Comparison of ENCODE assay signal across 15 cellular contexts in genomic region chr13:51520524-51520923, GRCh38.
A peak's percentile ranks its signal among the peaks of the same experiment; 100 is the strongest.
DNase-seq lines count a peak whose midpoint lies in the region; ATAC-seq, FAIRE-seq and TF ChIP-seq lines count a peak whose summit lies in the region.
"Had no signal": no experiment of that assay in that cellular context is flagged by ENCODE, and none has a peak within 500 bp of the region (broad histone marks: within the 10 kb centered on the region; RNA-seq: fewer than 3 reads in every experiment).

No MANE protein-coding gene starts in this region.

- no peak for TF ChIP-seq CTCF in prostate gland (IDR thresholded peaks at IDR 0.05)
- TF ChIP-seq CTCF in heart left ventricle (IDR thresholded peaks at IDR 0.05), result no peak
- TF ChIP-seq CTCF in tibial nerve (IDR thresholded peaks at IDR 0.05), result no peak

- peak overlapping the region in 1 of 2 donors; percentile 72 for H3K27ac ChIP-seq in prostate gland
- H3K27ac ChIP-seq in heart left ventricle, result no peak overlapping the region
- H3K27ac ChIP-seq in tibial nerve, result no peak overlapping the region
- H3K27ac ChIP-seq: KMS-11, neural progenitor cell had no signal

- no peak for DNase-seq in GM12891 (ENCODE audit: insufficient read length, low spot score)
- peak; percentile 22 for DNase-seq in RCC 7860 (ENCODE audit: low spot score)
- peak; percentile 60 for DNase-seq in prostate gland (ENCODE audit: low spot score)
- DNase-seq in heart left ventricle, result no peak
- no peak for DNase-seq in tibial nerve (ENCODE audit: low spot score in 2 of 2)
- no peak for DNase-seq in activated CD4-positive, alpha-beta T cell treated with anti-CD3 and anti-CD28 coated beads for 1 hour
- DNase-seq in SIG-M5 (lab: John Stamatoyannopoulos, UW), result no peak
- DNase-seq: activated naive CD8-positive, alpha-beta T cell treated with anti-CD3 and anti-CD28 coated beads, Interleukin-2, amount 50 U/mL, for 24 hours; islet precursor cell; NCI-H345; stimulated activated CD4-positive, alpha-beta T cell treated with anti-CD3 and anti-CD28 coated beads, Interleukin-1b, Interleukin-23, amount 100 ng/mL, for 48 hours had no signal

- intact Hi-C loops in prostate gland (cut with DNase I) (no loop called here), heart left ventricle (cut with DNase I) (no loop called here)

- H3K9me3 ChIP-seq in prostate gland, result no peaks in the 10 kb centered on the region
- no peaks in the 10 kb centered on the region for H3K9me3 ChIP-seq in heart left ventricle
- no peaks in the 10 kb centered on the region for H3K9me3 ChIP-seq in tibial nerve

- WGBS in prostate gland, result 80% methylated on average over 4 of the region's 4 CpGs
- 79 to 86% (median 82%) methylated on average over 4 of the region's 4 CpGs for WGBS in heart left ventricle, 4 donors
- 75 to 87% methylated on average over 4 of the region's 4 CpGs for WGBS in tibial nerve, 2 donors

- H3K27me3 ChIP-seq in prostate gland (replicated peaks; ENCODE audit: insufficient read depth), result no peaks in the 10 kb centered on the region
- no peaks in the 10 kb centered on the region for H3K27me3 ChIP-seq in heart left ventricle
- no peaks in the 10 kb centered on the region for H3K27me3 ChIP-seq in tibial nerve
- H3K27me3 ChIP-seq: neural progenitor cell had no signal

- ATAC-seq in esophagus mucosa, result peak; percentile 48
- no peak for ATAC-seq in heart left ventricle
- ATAC-seq: activated naive CD8-positive, alpha-beta T cell treated with anti-CD3 and anti-CD28 coated beads, Interleukin-2, amount 50 U/mL, for 24 hours had no signal

- no peak for TF ChIP-seq EP300 in tibial nerve (IDR thresholded peaks at IDR 0.05)

- TF ChIP-seq POLR2A in GM12891 (IDR thresholded peaks at IDR 0.05; ENCODE audit: low read depth, low read length) (no peak), prostate gland (IDR thresholded peaks at IDR 0.05) (no peak), heart left ventricle (IDR thresholded peaks at IDR 0.05) (no peak), tibial nerve (IDR thresholded peaks at IDR 0.05) (no peak)

- H3K4me3 ChIP-seq in prostate gland (no peak overlapping the region), heart left ventricle (no peak overlapping the region), tibial nerve (no peak overlapping the region)
- H3K4me3 ChIP-seq: neural progenitor cell had no signal

- FAIRE-seq in GM12891 (lab: Jason Lieb, UNC) (peak; percentile 13), RCC 7860 (lab: Jason Lieb, UNC) (no peak)
- FAIRE-seq: D721Med had no signal

- no peaks in the 10 kb centered on the region for H3K4me1 ChIP-seq in prostate gland (replicated peaks)
- H3K4me1 ChIP-seq in heart left ventricle, result peaks cover 0 to 7% (median 0%) of the 10 kb centered on the region in 12 donors
- H3K4me1 ChIP-seq in tibial nerve, result peaks cover 0 to 4% (median 0%) of the 10 kb centered on the region in 4 donors

- H3K36me3 ChIP-seq in prostate gland, result no peaks in the 10 kb centered on the region
- no peaks in the 10 kb centered on the region for H3K36me3 ChIP-seq in heart left ventricle
- H3K36me3 ChIP-seq in tibial nerve, result no peaks in the 10 kb centered on the region
- H3K36me3 ChIP-seq: neural progenitor cell had no signal

TF ChIP-seq in GM12891, 5 proteins besides CTCF, POLR2A, EP300 and RAD21:
- TF ChIP-seq TAF1 (IDR thresholded peaks at IDR 0.05; ENCODE audit: low read depth, low read length), result no peak
- no peak for TF ChIP-seq PAX5 (IDR thresholded peaks at IDR 0.05; ENCODE audit: insufficient read depth, low read length, severe bottlenecking)
- TF ChIP-seq POU2F2 (IDR thresholded peaks at IDR 0.05; ENCODE audit: low read depth, low read length), result no peak
- TF ChIP-seq SPI1 (IDR thresholded peaks at IDR 0.05; ENCODE audit: low read depth, low read length), result no peak
- no peak for TF ChIP-seq POLR2AphosphoS5 (IDR thresholded peaks at IDR 0.05; ENCODE audit: low read depth, low read length)

Comparison
In these comparisons a context has a peak if more than half of its experiments do, and no peak if none do; other contexts are left out.
1. DNase-seq: peak in RCC 7860 (single experiment) and prostate gland (single experiment); none in GM12891 (single experiment), heart left ventricle (0 of 5), tibial nerve (0 of 2), activated CD4-positive, alpha-beta T cell treated with anti-CD3 and anti-CD28 coated beads for 1 hour (single experiment) and SIG-M5 (single experiment).